In genomic region chr12:19288603-19289244, GRCh38 we compare ENCODE assay signal across 8 cellular contexts.
DNase-seq lines count a peak whose midpoint lies in the region; ATAC-seq and TF ChIP-seq lines count a peak whose summit lies in the region.

No MANE protein-coding gene starts in this region.

- WGBS in esophagus squamous epithelium, 2 donors: 55 to 59% methylated on average over 2 of the region's 2 CpGs

- no peaks in the 10 kb centered on the region for H3K9me3 Mint-ChIP-seq in progenitor cell of endocrine pancreas (ENCODE audit: low read depth)

- H3K9ac ChIP-seq in OCI-LY3 (ENCODE audit: low read length): no peak overlapping the region

- H3K27me3 ChIP-seq in HL-60 (ENCODE audit: insufficient read depth, poor library complexity, severe bottlenecking): no peaks in the 10 kb centered on the region
- H3K27me3 ChIP-seq in OCI-LY3 (ENCODE audit: low read depth, low read length): no peaks in the 10 kb centered on the region
- no peaks in the 10 kb centered on the region for H3K27me3 ChIP-seq in esophagus squamous epithelium

- ATAC-seq in HG03045 (IDR thresholded peaks at IDR 0.05; ENCODE audit: unreplicated experiment): no peak

- intact Hi-C loops in esophagus squamous epithelium (cut with DNase I): no loop called here

- H3K36me3 ChIP-seq in OCI-LY3 (replicated peaks; ENCODE audit: low read depth, low read length) (no peaks in the 10 kb centered on the region), esophagus squamous epithelium (peaks cover 0 to 55% (median 0%) of the 10 kb centered on the region in 3 donors)

- peak; percentile 54 for TF ChIP-seq CTCF in GM10248 (IDR thresholded peaks at IDR 0.05; ENCODE audit: control extremely low read depth, extremely low read depth, low read depth, missing control alignments)
- peak; percentile 50 for TF ChIP-seq CTCF in HL-60 (IDR thresholded peaks at IDR 0.05; ENCODE audit: insufficient read depth, low read length)
- TF ChIP-seq CTCF in OCI-LY3 (IDR thresholded peaks at IDR 0.05; ENCODE audit: low read depth, low read length): peak; percentile 61
- TF ChIP-seq CTCF in esophagus squamous epithelium (IDR thresholded peaks at IDR 0.05): peak in 5 of 6 experiments; percentile 28 to 70 (median 61)
- TF ChIP-seq CTCF in progenitor cell of endocrine pancreas (IDR thresholded peaks at IDR 0.05; ENCODE audit: unreplicated experiment): peak; percentile 89

- H3K27ac Mint-ChIP-seq in progenitor cell of endocrine pancreas: peak overlapping the region; percentile 11

- no peaks in the 10 kb centered on the region for H3K27me3 Mint-ChIP-seq in progenitor cell of endocrine pancreas

- no peak overlapping the region for H3K4me2 ChIP-seq in OCI-LY3 (ENCODE audit: low read length)

- CTCF ChIA-PET in GM10248 (lab: Yijun Ruan, JAX): interaction anchor here (1.3 to 2.0 kb wide), 2 partner anchors 12 to 15 kb away, joined by 3 to 9 read pairs; no protein-coding TSS in a partner anchor

- H3K4me3 ChIP-seq in HL-60 (replicated peaks; ENCODE audit: insufficient read depth, low read length) (no peak overlapping the region), OCI-LY3 (ENCODE audit: low read length) (no peak overlapping the region), esophagus squamous epithelium (no peak overlapping the region)

- H2AFZ ChIP-seq in OCI-LY3 (ENCODE audit: low read depth, low read length): no peak overlapping the region

- peaks cover 20% of the 10 kb centered on the region for H3K4me1 Mint-ChIP-seq in progenitor cell of endocrine pancreas (ENCODE audit: low read depth)

- no peaks in the 10 kb centered on the region for H3K79me2 ChIP-seq in OCI-LY3 (ENCODE audit: low read length)

- no peaks in the 10 kb centered on the region for H4K20me1 ChIP-seq in OCI-LY3 (ENCODE audit: insufficient read depth, low read length)

- peaks cover 52% of the 10 kb centered on the region for H3K36me3 Mint-ChIP-seq in progenitor cell of endocrine pancreas (ENCODE audit: insufficient read depth)

- DNase-seq in GM10248 (ENCODE audit: extremely low spot score): peak; percentile 26
- DNase-seq in HL-60 (ENCODE audit: low read depth in 1 of 2, low spot score in 1 of 2): no peak
- no peak for DNase-seq in esophagus squamous epithelium (lab: John Stamatoyannopoulos, UW)
- DNase-seq in progenitor cell of endocrine pancreas (ENCODE audit: low spot score, unreplicated experiment): no peak
- DNase-seq in SHP77 (lab: John Stamatoyannopoulos, UW): no peak
- DNase-seq in cortex of kidney (lab: John Stamatoyannopoulos, UW): no peak

- H3K9me3 ChIP-seq in OCI-LY3 (ENCODE audit: insufficient read depth, low read length) (no peaks in the 10 kb centered on the region), esophagus squamous epithelium (no peaks in the 10 kb centered on the region)

- TF ChIP-seq POLR2A in esophagus squamous epithelium (IDR thresholded peaks at IDR 0.05): no peak

- no peak overlapping the region for H3K4me3 Mint-ChIP-seq in progenitor cell of endocrine pancreas (ENCODE audit: low read depth)

- POLR2A ChIA-PET in GM10248 (lab: Yijun Ruan, JAX): no interaction called here

- H3K4me1 ChIP-seq in OCI-LY3 (ENCODE audit: low read length) (no peaks in the 10 kb centered on the region), esophagus squamous epithelium (peaks cover 0 to 8% (median 0%) of the 10 kb centered on the region in 3 donors)

- H3K27ac ChIP-seq in HL-60 (replicated peaks) (no peak overlapping the region), OCI-LY3 (ENCODE audit: low read length) (no peak overlapping the region), esophagus squamous epithelium (no peak overlapping the region)
